Comparison of ENCODE assay signal across 8 cellular contexts in the genomic region with DNA sequence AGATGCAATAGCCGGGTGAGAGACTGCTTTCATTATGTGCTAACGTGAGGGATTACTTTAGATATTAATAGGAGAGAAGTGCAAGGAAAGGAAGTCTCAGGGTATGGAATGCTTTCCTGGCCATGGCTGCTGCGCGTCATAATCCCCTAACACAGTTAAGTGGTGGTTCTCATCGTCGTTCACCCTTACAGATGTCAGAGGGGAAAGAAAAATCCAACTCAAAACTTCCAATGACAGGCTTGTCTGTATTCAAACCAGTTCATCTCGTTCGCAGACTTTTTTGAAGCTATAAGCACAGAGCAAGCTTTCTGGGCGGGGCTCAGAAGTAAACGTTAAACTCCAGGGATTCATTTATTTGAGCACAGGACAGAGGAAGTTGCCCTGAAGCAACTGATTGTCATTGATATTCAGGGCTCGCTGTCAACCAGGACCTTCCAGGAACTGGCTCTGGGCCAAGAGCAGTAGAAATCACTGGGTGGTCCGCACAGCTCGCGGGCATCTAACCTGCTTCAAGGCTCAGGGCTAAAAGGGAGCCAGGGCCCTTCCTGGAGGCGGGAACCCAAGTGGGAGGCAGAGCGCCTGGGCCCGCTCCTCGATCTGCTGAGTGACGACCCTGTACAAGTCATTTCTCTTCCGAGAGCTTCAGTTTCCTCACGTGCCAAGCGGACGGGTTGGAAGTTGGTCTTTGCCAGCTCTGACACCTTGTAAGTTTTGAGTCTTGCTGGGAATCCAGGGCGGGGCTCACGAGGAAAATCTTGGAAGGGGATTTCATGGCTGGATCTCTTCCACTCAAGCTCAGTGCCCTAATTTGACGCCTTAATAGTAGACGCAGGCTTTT. TPM values are rescaled to one million over a fixed set of nuclear protein-coding genes. Genes with fewer than 3 reads are reported as not detected.
DNase-seq lines count a peak whose midpoint lies in the region; ATAC-seq and TF ChIP-seq lines count a peak whose summit lies in the region.

No MANE protein-coding gene starts in this region.

- no peak for TF ChIP-seq CTCF in spleen (IDR thresholded peaks at IDR 0.05 in 8 of 11, conservative IDR thresholded peaks at IDR 0.05 in 3 of 11)

- peaks cover 20 to 54% (median 39%) of the 10 kb centered on the region in 6 donors for H3K4me1 ChIP-seq in spleen

- peak overlapping the region; percentile 85 to 98 (median 94) for H3K27ac ChIP-seq in spleen

- peak in 2 of 3 experiments; percentile 46 to 62 for DNase-seq in NCI-H1417 (lab: John Stamatoyannopoulos, UW)
- DNase-seq in NCI-H1417 treated with DMSO at 0.1 percent for 48 hours (lab: John Stamatoyannopoulos, UW) = no peak
- DNase-seq in NCI-H69 (lab: John Stamatoyannopoulos, UW) = peak; percentile 68
- peak; percentile 54 to 89 for DNase-seq in T47D (ENCODE audit: low read depth in 1 of 2, low spot score in 1 of 2)
- DNase-seq in iPS-NIHi7 (ENCODE audit: extremely low spot score) = peak; percentile 62
- peak; percentile 82 for DNase-seq in spleen

- intact Hi-C loops in spleen (cut with DNase I; ENCODE audit: low total_unique reads) = loop anchor here (10.0 kb wide), 1 partner anchor 408 kb away; a partner anchor contains a TSS

- no peak for TF ChIP-seq POLR2A in spleen (IDR thresholded peaks at IDR 0.05)

- no peaks in the 10 kb centered on the region for H3K9me3 ChIP-seq in spleen

- ATAC-seq in HG03095 (IDR thresholded peaks at IDR 0.05; ENCODE audit: unreplicated experiment) (no peak), HG02884 (IDR thresholded peaks at IDR 0.05; ENCODE audit: unreplicated experiment) (no peak)

- no peaks in the 10 kb centered on the region for H3K27me3 ChIP-seq in spleen (replicated peaks in 1 of 7)

- in situ Hi-C loops in T47D (cut with HindIII; ENCODE audit: low pct_unique_long_range_greater_than_20kb, low sequenced_read_pairs) = no loop called here

- 23 to 41% (median 36%) methylated on average over 27 of the region's 27 CpGs for WGBS in spleen, 5 donors

- H3K36me3 ChIP-seq in spleen = no peaks in the 10 kb centered on the region

- peak overlapping the region; percentile 74 to 96 (median 83) for H3K4me3 ChIP-seq in spleen

RNA-seq across cellular contexts. Expression of a gene that starts 1.1 kb away (rescaled TPM):
- total RNA-seq in spleen = 100 to 1,000 TPM; 109 to 270 (median 176) TPM
- polyA plus RNA-seq in spleen = 1 to 10 TPM; 2.4 to 5.6 (median 3.5) TPM
